In genomic region chr12:57063991-57064725, GRCh38 we compare ENCODE assay signal across 8 cellular contexts. TPM values are rescaled to one million over a fixed set of nuclear protein-coding genes. Genes with fewer than 3 reads are reported as not detected.
DNase-seq lines count a peak whose midpoint lies in the region; ATAC-seq and TF ChIP-seq lines count a peak whose summit lies in the region.
"Had no signal": no experiment of that assay in that cellular context is flagged by ENCODE, and none has a peak within 500 bp of the region (broad histone marks: within the 10 kb centered on the region; RNA-seq: fewer than 3 reads in every experiment).

No MANE protein-coding gene starts in this region.

- no peak overlapping the region for H3K4me3 ChIP-seq in PC-3 (ENCODE audit: low read length)

- no peak for TF ChIP-seq CTCF in PC-3 (conservative IDR thresholded peaks at IDR 0.05; ENCODE audit: low read depth, low read length)

- H3K9ac ChIP-seq in PC-3 (ENCODE audit: low read length) = no peak overlapping the region

- peaks cover 37% of the 10 kb centered on the region for H3K36me3 ChIP-seq in PC-3 (ENCODE audit: low read depth, low read length)

- H3K9me2 ChIP-seq in PC-3 (replicated peaks; ENCODE audit: low read length) = no peaks in the 10 kb centered on the region

- intact Hi-C loops in PC-3 (cut with micrococcal nuclease) = no loop called here

- no peaks in the 10 kb centered on the region for H3K27me3 Mint-ChIP-seq in activated T-cell treated with anti-CD3 and anti-CD28 coated beads, Interleukin-2, amount 50 U/mL, for 4 hours (ENCODE audit: low read depth)

- no peaks in the 10 kb centered on the region for H3K9me3 ChIP-seq in PC-3 (ENCODE audit: low read length)

- H3K27ac ChIP-seq in PC-3 (ENCODE audit: low read length) = no peak overlapping the region

- no peaks in the 10 kb centered on the region for H3K4me1 ChIP-seq in PC-3 (ENCODE audit: insufficient read depth, low read length)

- peak; percentile 41 for DNase-seq in activated T-cell treated with anti-CD3 and anti-CD28 coated beads, Interleukin-2, amount 50 U/mL, for 4 hours
- DNase-seq in stimulated activated CD4-positive, alpha-beta T cell treated with anti-CD3 and anti-CD28 coated beads, TNF-alpha, amount 100 ng/mL, for 24 hours (ENCODE audit: low read depth in 3 of 3) = peak in 2 of 3 experiments; percentile 24 to 58
- DNase-seq in PC-3 = no peak
- no peak for DNase-seq in globus pallidus (ENCODE audit: low spot score)
- DNase-seq in hippocampal formation (lab: John Stamatoyannopoulos, UW) = no peak

- no peaks in the 10 kb centered on the region for H3K79me2 ChIP-seq in PC-3 (ENCODE audit: low read length)

- H3K36me3 Mint-ChIP-seq in activated T-cell treated with anti-CD3 and anti-CD28 coated beads, Interleukin-2, amount 50 U/mL, for 4 hours (ENCODE audit: insufficient read depth) = peaks cover 21% of the 10 kb centered on the region

- POLR2A ChIA-PET in PC-3 (lab: Charles Lee; ENCODE audit: unreplicated experiment) = no interaction called here

- H3F3A ChIP-seq in PC-3 (ENCODE audit: low read length, unreplicated experiment) = no peaks in the 10 kb centered on the region

- H2AFZ ChIP-seq in PC-3 (ENCODE audit: low read length) = no peak overlapping the region

- no TSS peak for BruUV-seq in PC-3 (replicated peaks; lab: Mats Ljungman, UMichigan)

- CTCF ChIA-PET in PC-3 (lab: Charles Lee) = no interaction called here

- peaks cover 55% of the 10 kb centered on the region for H3K4me1 Mint-ChIP-seq in activated T-cell treated with anti-CD3 and anti-CD28 coated beads, Interleukin-2, amount 50 U/mL, for 4 hours (ENCODE audit: low read depth)

- peaks cover 3% of the 10 kb centered on the region for H3K9me3 Mint-ChIP-seq in activated T-cell treated with anti-CD3 and anti-CD28 coated beads, Interleukin-2, amount 50 U/mL, for 4 hours

- ATAC-seq in GM19467 (IDR thresholded peaks at IDR 0.05; ENCODE audit: unreplicated experiment) (peak; percentile 65), HG03378 (IDR thresholded peaks at IDR 0.05; ENCODE audit: unreplicated experiment) (peak; percentile 74), PC-3 (no peak)
- peak; percentile 78 to 83 for ATAC-seq in activated T-cell treated with anti-CD3 and anti-CD28 coated beads, Interleukin-2, amount 50 U/mL, for 4 hours
- ATAC-seq: Panc1 had no signal

- H3K4me3 Mint-ChIP-seq in activated T-cell treated with anti-CD3 and anti-CD28 coated beads, Interleukin-2, amount 50 U/mL, for 4 hours = peak overlapping the region; percentile 75

- H3K4me2 ChIP-seq in PC-3 (ENCODE audit: low read length) = no peak overlapping the region

- no peaks in the 10 kb centered on the region for H4K20me1 ChIP-seq in PC-3 (ENCODE audit: low read length)

- H3K27me3 ChIP-seq in PC-3 (ENCODE audit: low read length) = no peaks in the 10 kb centered on the region

RNA-seq across cellular contexts. Expression of gene MYO1A, which starts 14.2 kb away (rescaled TPM):
- 1 to 10 TPM in 1 of 3 donors, under 1 TPM in 2; 0.38 to 1.0 (median 0.71) TPM for total RNA-seq in activated T-cell treated with anti-CD3 and anti-CD28 coated beads, Interleukin-2, amount 50 U/mL, for 4 hours
- 0.17 TPM in 1 of 2 replicates, not detected in the other for total RNA-seq in PC-3 (2014; rRNA removed)

RNA-seq across cellular contexts. Expression of gene NEMP1, which starts 14.4 kb away (rescaled TPM):
- total RNA-seq in activated T-cell treated with anti-CD3 and anti-CD28 coated beads, Interleukin-2, amount 50 U/mL, for 4 hours = 10 to 100 TPM; 39.1 to 47.5 (median 42.5) TPM
- total RNA-seq in PC-3 (2014; rRNA removed) = 16.4 and 18.3 TPM in 2 replicates

RNA-seq across cellular contexts. Expression of gene NAB2, which starts 24.8 kb away (rescaled TPM):
- total RNA-seq in activated T-cell treated with anti-CD3 and anti-CD28 coated beads, Interleukin-2, amount 50 U/mL, for 4 hours = 10 to 100 TPM; 51.3 to 54.6 (median 52.8) TPM
- 17.4 and 20.2 TPM in 2 replicates for total RNA-seq in PC-3 (2014; rRNA removed)

RNA-seq across cellular contexts. Expression of gene STAT6, which starts 47.0 kb away (rescaled TPM):
- total RNA-seq in activated T-cell treated with anti-CD3 and anti-CD28 coated beads, Interleukin-2, amount 50 U/mL, for 4 hours = 100 to 1,000 TPM; 312 to 340 (median 339) TPM
- 20.8 and 28.4 TPM in 2 replicates for total RNA-seq in PC-3 (2014; rRNA removed)

RNA-seq across cellular contexts. Expression of gene TAC3, which starts 47.8 kb away (rescaled TPM):
- under 1 TPM in 1 of 3 donors, not detected in 2; 0.43 TPM for total RNA-seq in activated T-cell treated with anti-CD3 and anti-CD28 coated beads, Interleukin-2, amount 50 U/mL, for 4 hours
- not detected in 2 replicates for total RNA-seq in PC-3 (2014; rRNA removed)

Comparison
In these comparisons a context has a peak if more than half of its experiments do, and no peak if none do; other contexts are left out.
1. DNase-seq: peak in activated T-cell treated with anti-CD3 and anti-CD28 coated beads, Interleukin-2, amount 50 U/mL, for 4 hours (single experiment) and stimulated activated CD4-positive, alpha-beta T cell treated with anti-CD3 and anti-CD28 coated beads, TNF-alpha, amount 100 ng/mL, for 24 hours (2 of 3); none in PC-3 (single experiment), globus pallidus (single experiment) and hippocampal formation (0 of 2).